Comparison of ENCODE assay signal across 8 cellular contexts in genomic region chr4:30380404-30380998, GRCh38.
A peak's percentile ranks its signal among the peaks of the same experiment; 100 is the strongest.
DNase-seq lines count a peak whose midpoint lies in the region; ATAC-seq, FAIRE-seq and TF ChIP-seq lines count a peak whose summit lies in the region.

No MANE protein-coding gene starts in this region.

- H3K27ac Mint-ChIP-seq in progenitor cell of endocrine pancreas: no peak overlapping the region
- H3K27ac Mint-ChIP-seq in effector memory CD8-positive, alpha-beta T cell: no peak overlapping the region

- H3K4me1 Mint-ChIP-seq in progenitor cell of endocrine pancreas (ENCODE audit: low read depth): no peaks in the 10 kb centered on the region
- no peaks in the 10 kb centered on the region for H3K4me1 Mint-ChIP-seq in effector memory CD8-positive, alpha-beta T cell (ENCODE audit: low read depth in 2 of 2)

- no peaks in the 10 kb centered on the region for H4K20me1 ChIP-seq in DOHH2 (ENCODE audit: control insufficient read depth, insufficient read depth, low read depth, low read length)

- no peaks in the 10 kb centered on the region for H3K36me3 ChIP-seq in DOHH2 (ENCODE audit: control insufficient read depth, low read length)

- no peaks in the 10 kb centered on the region for H3K36me3 Mint-ChIP-seq in progenitor cell of endocrine pancreas (ENCODE audit: insufficient read depth)
- no peaks in the 10 kb centered on the region for H3K36me3 Mint-ChIP-seq in effector memory CD8-positive, alpha-beta T cell (ENCODE audit: insufficient read depth)

- no peaks in the 10 kb centered on the region for H3K27me3 ChIP-seq in DOHH2 (ENCODE audit: control insufficient read depth, low read length)

- DNase-seq in HTR-8/SVneo (ENCODE audit: insufficient read length, low spot score): peak; percentile 33
- peak; percentile 51 for DNase-seq in RPMI7951 (ENCODE audit: low read depth)
- DNase-seq in erythroblast (lab: John Stamatoyannopoulos, UW): peak; percentile 17 to 27
- no peak for DNase-seq in progenitor cell of endocrine pancreas (ENCODE audit: low spot score, unreplicated experiment)
- no peak for DNase-seq in effector memory CD8-positive, alpha-beta T cell

- no peak for TF ChIP-seq POLR2A in erythroblast (IDR thresholded peaks at IDR 0.05; ENCODE audit: low read length)

- H3K9me3 Mint-ChIP-seq in progenitor cell of endocrine pancreas (ENCODE audit: low read depth): no peaks in the 10 kb centered on the region
- peaks cover 10 to 19% of the 10 kb centered on the region in 2 donors for H3K9me3 Mint-ChIP-seq in effector memory CD8-positive, alpha-beta T cell

- no peaks in the 10 kb centered on the region for H3K9me3 ChIP-seq in DOHH2 (ENCODE audit: control insufficient read depth, insufficient read depth, low read length)

- H3K4me3 Mint-ChIP-seq in progenitor cell of endocrine pancreas (ENCODE audit: low read depth): no peak overlapping the region
- H3K4me3 Mint-ChIP-seq in effector memory CD8-positive, alpha-beta T cell: no peak overlapping the region

- H3K4me3 ChIP-seq in DOHH2 (ENCODE audit: low read length): no peak overlapping the region

- TF ChIP-seq CTCF in DOHH2 (IDR thresholded peaks at IDR 0.05; ENCODE audit: low read depth, low read length, poor library complexity, severe bottlenecking) (peak; percentile 90), progenitor cell of endocrine pancreas (IDR thresholded peaks at IDR 0.05; ENCODE audit: unreplicated experiment) (peak; percentile 82)

- FAIRE-seq in HTR-8/SVneo (lab: Jason Lieb, UNC): no peak

- H3K4me1 ChIP-seq in DOHH2 (ENCODE audit: control insufficient read depth, low read length): no peaks in the 10 kb centered on the region

- H3K27ac ChIP-seq in DOHH2 (ENCODE audit: low read depth, low read length): no peak overlapping the region

- peak; percentile 83 for ATAC-seq in GM19463 (IDR thresholded peaks at IDR 0.05; ENCODE audit: unreplicated experiment)
- no peak for ATAC-seq in GM21528 (IDR thresholded peaks at IDR 0.05; ENCODE audit: low FRiP score, unreplicated experiment)
- ATAC-seq in effector memory CD8-positive, alpha-beta T cell (replicated peaks): no peak

- no peak overlapping the region for H3K4me2 ChIP-seq in DOHH2 (ENCODE audit: low read length)

- no peaks in the 10 kb centered on the region for H3F3A ChIP-seq in DOHH2 (ENCODE audit: control insufficient read depth, insufficient read depth)

- no peaks in the 10 kb centered on the region for H3K9me2 ChIP-seq in DOHH2 (replicated peaks; ENCODE audit: control insufficient read depth, low read length)

- no peaks in the 10 kb centered on the region for H3K79me2 ChIP-seq in DOHH2 (ENCODE audit: control insufficient read depth, low read length)

- H3K27me3 Mint-ChIP-seq in progenitor cell of endocrine pancreas: no peaks in the 10 kb centered on the region
- H3K27me3 Mint-ChIP-seq in effector memory CD8-positive, alpha-beta T cell: no peaks in the 10 kb centered on the region

Comparison
In these comparisons a context has a peak if more than half of its experiments do, and no peak if none do; other contexts are left out.
1. DNase-seq: peak in HTR-8/SVneo (single experiment), RPMI7951 (single experiment) and erythroblast (2 of 2); none in progenitor cell of endocrine pancreas (single experiment) and effector memory CD8-positive, alpha-beta T cell (0 of 3).